In the genomic region with DNA sequence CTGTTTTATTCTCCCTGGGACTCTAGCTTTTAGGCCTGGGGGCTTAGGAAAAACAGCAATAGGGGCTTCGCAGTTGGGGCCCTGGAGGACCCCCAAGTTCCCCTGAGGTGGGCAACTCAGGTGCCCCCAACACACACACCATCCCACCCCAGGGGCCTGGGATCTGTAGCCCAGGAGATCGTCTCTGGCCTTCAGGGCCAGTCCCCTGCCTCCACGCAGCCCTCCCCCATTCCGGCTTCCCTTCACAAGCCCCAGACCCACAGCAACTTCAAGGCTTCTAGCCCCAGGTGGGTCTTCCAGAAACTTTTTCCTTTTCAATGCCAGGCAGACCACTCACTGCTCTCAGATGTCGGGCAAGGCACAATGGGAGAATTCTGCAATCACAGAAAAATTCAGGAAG, we compare ENCODE assay signal across 16 cellular contexts.
"Had no signal": no experiment of that assay in that cellular context is flagged by ENCODE, and none has a peak within 500 bp of the region (broad histone marks: within the 10 kb centered on the region; RNA-seq: fewer than 3 reads in every experiment).

No MANE protein-coding gene starts in this region.

- H3K27ac Mint-ChIP-seq: activated naive CD8-positive, alpha-beta T cell; naive B cell had no signal

- DNase-seq: cortex of kidney; effector CD4-positive, alpha-beta T cell; esophagus squamous epithelium; hypothalamus; kidney glomerular epithelial cell; naive B cell; retina; stimulated activated CD4-positive, alpha-beta T cell treated with anti-CD3 and anti-CD28 coated beads, Interleukin-15, amount 100 ng/mL, for 24 hours; stimulated activated CD4-positive, alpha-beta T cell treated with anti-CD3 and anti-CD28 coated beads, Interleukin-4, amount 100 ng/mL, for 24 hours; stimulated activated naive CD4-positive, alpha-beta T cell had no signal

- H3K79me2 ChIP-seq: parathyroid adenoma had no signal

- H3K27me3 ChIP-seq: tibial nerve had no signal

- H3K9me3 ChIP-seq: esophagus squamous epithelium, tibial nerve had no signal

- H3K27me3 Mint-ChIP-seq: activated naive CD8-positive, alpha-beta T cell had no signal

- H3K4me3 ChIP-seq: tibial nerve had no signal

- H3K36me3 ChIP-seq: esophagus squamous epithelium, tibial nerve had no signal

- ATAC-seq: activated CD4-positive, CD25-positive, alpha-beta regulatory T cell treated with anti-CD3 and anti-CD28 coated beads, Interleukin-2, amount 50 U/mL, for 24 hours had no signal

- H3K9me3 Mint-ChIP-seq: central memory CD8-positive, alpha-beta T cell had no signal

- H3K4me3 Mint-ChIP-seq: brain; central memory CD8-positive, alpha-beta T cell; naive B cell had no signal

- H3K4me1 Mint-ChIP-seq: central memory CD8-positive, alpha-beta T cell; naive B cell had no signal

- H3K36me3 Mint-ChIP-seq: activated naive CD8-positive, alpha-beta T cell; brain; naive B cell had no signal

- H3K27ac ChIP-seq: tibial nerve had no signal

- H3K4me1 ChIP-seq: parathyroid adenoma, tibial nerve had no signal
